In genomic region chr7:116708248-116708647, GRCh38 we compare ENCODE assay signal across 1 cellular context.
TF ChIP-seq lines count a peak whose summit lies in the region.

No MANE protein-coding gene starts in this region.

TF ChIP-seq in HEK293, 187 proteins besides CTCF, POLR2A, EP300 and RAD21 (continued from another document):
- TF ChIP-seq PRDM6 (tag by site-specific recombination; IDR thresholded peaks at IDR 0.05) = peak; percentile 85
